1 cellular context compared by ENCODE assay signal in the genomic region with DNA sequence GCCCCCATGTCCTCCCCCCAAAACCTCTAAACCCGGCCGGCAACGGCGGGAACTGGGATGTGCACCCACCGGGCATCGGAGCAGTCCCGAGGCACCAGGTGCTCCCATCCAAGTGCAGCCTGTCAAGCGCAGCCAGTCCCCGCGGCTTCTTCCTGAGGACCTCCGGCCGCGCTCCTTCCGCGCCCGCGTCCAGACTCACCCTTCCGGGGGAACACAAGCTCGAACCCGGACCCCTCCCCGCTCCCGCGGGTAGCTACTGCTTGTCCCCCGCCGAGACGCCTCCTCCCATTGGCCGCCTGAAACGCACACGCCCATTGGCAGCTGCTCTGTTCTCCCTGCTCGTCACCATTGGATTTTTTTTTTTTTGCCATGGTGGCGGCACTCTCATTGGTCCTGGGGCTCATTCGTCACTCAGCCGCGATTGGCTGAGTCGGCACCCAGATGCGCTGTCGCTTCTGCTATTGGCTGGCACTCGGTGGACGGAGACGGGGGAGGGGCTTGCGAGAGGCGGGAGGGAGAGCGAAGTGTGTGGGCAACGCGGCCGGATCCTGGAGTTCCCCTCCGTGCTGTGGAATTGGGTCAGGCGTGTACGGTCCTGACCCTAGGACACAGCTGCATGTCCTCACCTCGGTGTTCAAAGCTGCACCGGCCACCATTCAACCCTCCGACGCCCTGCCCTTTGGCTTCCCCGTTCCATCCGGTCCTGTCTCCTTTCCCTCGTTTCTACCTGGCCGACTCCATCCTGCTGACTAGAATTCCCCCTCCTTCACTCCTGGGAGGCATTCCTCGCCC.
TF ChIP-seq lines count a peak whose summit lies in the region.

A gene (minus strand): TSS at position 262 of the 792 bp plus-strand sequence. CDS start 2,166 bp downstream, outside the sequence.

TF ChIP-seq in HepG2, 621 proteins besides CTCF, POLR2A, EP300 and RAD21 (continued from another document and continues in another):
- TF ChIP-seq, protein P1, sequence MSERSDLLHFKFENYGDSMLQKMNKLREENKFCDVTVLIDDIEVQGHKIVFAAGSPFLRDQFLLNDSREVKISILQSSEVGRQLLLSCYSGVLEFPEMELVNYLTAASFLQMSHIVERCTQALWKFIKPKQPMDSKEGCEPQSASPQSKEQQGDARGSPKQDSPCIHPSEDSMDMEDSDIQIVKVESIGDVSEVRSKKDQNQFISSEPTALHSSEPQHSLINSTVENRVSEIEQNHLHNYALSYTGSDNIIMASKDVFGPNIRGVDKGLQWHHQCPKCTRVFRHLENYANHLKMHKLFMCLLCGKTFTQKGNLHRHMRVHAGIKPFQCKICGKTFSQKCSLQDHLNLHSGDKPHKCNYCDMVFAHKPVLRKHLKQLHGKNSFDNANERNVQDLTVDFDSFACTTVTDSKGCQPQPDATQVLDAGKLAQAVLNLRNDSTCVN (CRISPR knock-in tag; IDR thresholded peaks at IDR 0.05; ENCODE audit: borderline replicate concordance) = peak; percentile 52
- TF ChIP-seq ZNF709 (CRISPR knock-in tag; IDR thresholded peaks at IDR 0.05) = peak; percentile 51; the same call in 1 of the 2 replicates
- TF ChIP-seq ZBTB42 (CRISPR knock-in tag; IDR thresholded peaks at IDR 0.05) = 0 out of 2 replicates have a peak, but pooled peaks have one; percentile 37
- no peak for TF ChIP-seq NR3C1 (CRISPR knock-in tag; IDR thresholded peaks at IDR 0.05)
- TF ChIP-seq MBD4 (IDR thresholded peaks at IDR 0.05; ENCODE audit: borderline replicate concordance, low read length) = no peak
- TF ChIP-seq IKZF1 (IDR thresholded peaks at IDR 0.05) = no peak
- TF ChIP-seq, protein P2, sequence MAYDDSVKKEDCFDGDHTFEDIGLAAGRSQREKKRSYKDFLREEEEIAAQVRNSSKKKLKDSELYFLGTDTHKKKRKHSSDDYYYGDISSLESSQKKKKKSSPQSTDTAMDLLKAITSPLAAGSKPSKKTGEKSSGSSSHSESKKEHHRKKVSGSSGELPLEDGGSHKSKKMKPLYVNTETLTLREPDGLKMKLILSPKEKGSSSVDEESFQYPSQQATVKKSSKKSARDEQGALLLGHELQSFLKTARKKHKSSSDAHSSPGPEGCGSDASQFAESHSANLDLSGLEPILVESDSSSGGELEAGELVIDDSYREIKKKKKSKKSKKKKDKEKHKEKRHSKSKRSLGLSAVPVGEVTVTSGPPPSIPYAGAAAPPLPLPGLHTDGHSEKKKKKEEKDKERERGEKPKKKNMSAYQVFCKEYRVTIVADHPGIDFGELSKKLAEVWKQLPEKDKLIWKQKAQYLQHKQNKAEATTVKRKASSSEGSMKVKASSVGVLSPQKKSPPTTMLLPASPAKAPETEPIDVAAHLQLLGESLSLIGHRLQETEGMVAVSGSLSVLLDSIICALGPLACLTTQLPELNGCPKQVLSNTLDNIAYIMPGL (CRISPR knock-in tag; IDR thresholded peaks at IDR 0.05; ENCODE audit: borderline replicate concordance in 1 of 2, low read depth in 1 of 2) = peak; percentile 70 to 88
- TF ChIP-seq, protein P3, sequence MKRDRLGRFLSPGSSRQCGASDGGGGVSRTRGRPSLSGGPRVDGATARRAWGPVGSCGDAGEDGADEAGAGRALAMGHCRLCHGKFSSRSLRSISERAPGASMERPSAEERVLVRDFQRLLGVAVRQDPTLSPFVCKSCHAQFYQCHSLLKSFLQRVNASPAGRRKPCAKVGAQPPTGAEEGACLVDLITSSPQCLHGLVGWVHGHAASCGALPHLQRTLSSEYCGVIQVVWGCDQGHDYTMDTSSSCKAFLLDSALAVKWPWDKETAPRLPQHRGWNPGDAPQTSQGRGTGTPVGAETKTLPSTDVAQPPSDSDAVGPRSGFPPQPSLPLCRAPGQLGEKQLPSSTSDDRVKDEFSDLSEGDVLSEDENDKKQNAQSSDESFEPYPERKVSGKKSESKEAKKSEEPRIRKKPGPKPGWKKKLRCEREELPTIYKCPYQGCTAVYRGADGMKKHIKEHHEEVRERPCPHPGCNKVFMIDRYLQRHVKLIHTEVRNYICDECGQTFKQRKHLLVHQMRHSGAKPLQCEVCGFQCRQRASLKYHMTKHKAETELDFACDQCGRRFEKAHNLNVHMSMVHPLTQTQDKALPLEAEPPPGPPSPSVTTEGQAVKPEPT (CRISPR knock-in tag; IDR thresholded peaks at IDR 0.05; ENCODE audit: low read depth) = no peak; the same call in 1 of the 2 replicates
- TF ChIP-seq RBM39 (IDR thresholded peaks at IDR 0.05; ENCODE audit: low read depth, low read length, poor library complexity, severe bottlenecking) = peak; percentile 90
- peak; percentile 10; the same call in 1 of the 2 replicates for TF ChIP-seq RFX1 (IDR thresholded peaks at IDR 0.05)
- no peak for TF ChIP-seq HOXA7 (CRISPR knock-in tag; IDR thresholded peaks at IDR 0.05)
- peak; percentile 80; the same call in 1 of the 2 replicates for TF ChIP-seq ETV5 (CRISPR knock-in tag; IDR thresholded peaks at IDR 0.05; ENCODE audit: borderline replicate concordance)
- peak; percentile 74; the same call in 1 of the 3 replicates for TF ChIP-seq MXI1 (IDR thresholded peaks at IDR 0.05; ENCODE audit: borderline replicate concordance, low read depth, low read length)
- TF ChIP-seq ZBTB3 (CRISPR knock-in tag; IDR thresholded peaks at IDR 0.05; ENCODE audit: borderline replicate concordance, low read depth) = 0 out of 2 replicates have a peak, but pooled peaks have one; percentile 76
- TF ChIP-seq, protein P4, sequence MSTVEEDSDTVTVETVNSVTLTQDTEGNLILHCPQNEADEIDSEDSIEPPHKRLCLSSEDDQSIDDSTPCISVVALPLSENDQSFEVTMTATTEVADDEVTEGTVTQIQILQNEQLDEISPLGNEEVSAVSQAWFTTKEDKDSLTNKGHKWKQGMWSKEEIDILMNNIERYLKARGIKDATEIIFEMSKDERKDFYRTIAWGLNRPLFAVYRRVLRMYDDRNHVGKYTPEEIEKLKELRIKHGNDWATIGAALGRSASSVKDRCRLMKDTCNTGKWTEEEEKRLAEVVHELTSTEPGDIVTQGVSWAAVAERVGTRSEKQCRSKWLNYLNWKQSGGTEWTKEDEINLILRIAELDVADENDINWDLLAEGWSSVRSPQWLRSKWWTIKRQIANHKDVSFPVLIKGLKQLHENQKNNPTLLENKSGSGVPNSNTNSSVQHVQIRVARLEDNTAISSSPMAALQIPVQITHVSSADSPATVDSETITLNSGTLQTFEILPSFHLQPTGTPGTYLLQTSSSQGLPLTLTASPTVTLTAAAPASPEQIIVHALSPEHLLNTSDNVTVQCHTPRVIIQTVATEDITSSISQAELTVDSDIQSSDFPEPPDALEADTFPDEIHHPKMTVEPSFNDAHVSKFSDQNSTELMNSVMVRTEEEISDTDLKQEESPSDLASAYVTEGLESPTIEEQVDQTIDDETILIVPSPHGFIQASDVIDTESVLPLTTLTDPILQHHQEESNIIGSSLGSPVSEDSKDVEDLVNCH (CRISPR knock-in tag; IDR thresholded peaks at IDR 0.05) = no peak
- TF ChIP-seq, protein P5, sequence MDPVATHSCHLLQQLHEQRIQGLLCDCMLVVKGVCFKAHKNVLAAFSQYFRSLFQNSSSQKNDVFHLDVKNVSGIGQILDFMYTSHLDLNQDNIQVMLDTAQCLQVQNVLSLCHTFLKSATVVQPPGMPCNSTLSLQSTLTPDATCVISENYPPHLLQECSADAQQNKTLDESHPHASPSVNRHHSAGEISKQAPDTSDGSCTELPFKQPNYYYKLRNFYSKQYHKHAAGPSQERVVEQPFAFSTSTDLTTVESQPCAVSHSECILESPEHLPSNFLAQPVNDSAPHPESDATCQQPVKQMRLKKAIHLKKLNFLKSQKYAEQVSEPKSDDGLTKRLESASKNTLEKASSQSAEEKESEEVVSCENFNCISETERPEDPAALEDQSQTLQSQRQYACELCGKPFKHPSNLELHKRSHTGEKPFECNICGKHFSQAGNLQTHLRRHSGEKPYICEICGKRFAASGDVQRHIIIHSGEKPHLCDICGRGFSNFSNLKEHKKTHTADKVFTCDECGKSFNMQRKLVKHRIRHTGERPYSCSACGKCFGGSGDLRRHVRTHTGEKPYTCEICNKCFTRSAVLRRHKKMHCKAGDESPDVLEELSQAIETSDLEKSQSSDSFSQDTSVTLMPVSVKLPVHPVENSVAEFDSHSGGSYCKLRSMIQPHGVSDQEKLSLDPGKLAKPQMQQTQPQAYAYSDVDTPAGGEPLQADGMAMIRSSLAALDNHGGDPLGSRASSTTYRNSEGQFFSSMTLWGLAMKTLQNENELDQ (CRISPR knock-in tag; IDR thresholded peaks at IDR 0.05; ENCODE audit: borderline replicate concordance) = no peak
- TF ChIP-seq ZC3H4 (CRISPR knock-in tag; IDR thresholded peaks at IDR 0.05; ENCODE audit: borderline replicate concordance) = no peak
- peak; percentile 70 for TF ChIP-seq ZNF263 (CRISPR knock-in tag; IDR thresholded peaks at IDR 0.05)
- no peak for TF ChIP-seq PAF1 (CRISPR knock-in tag; IDR thresholded peaks at IDR 0.05)
- no peak for TF ChIP-seq ZKSCAN1 (IDR thresholded peaks at IDR 0.05; ENCODE audit: low read length)
- TF ChIP-seq, protein P6, sequence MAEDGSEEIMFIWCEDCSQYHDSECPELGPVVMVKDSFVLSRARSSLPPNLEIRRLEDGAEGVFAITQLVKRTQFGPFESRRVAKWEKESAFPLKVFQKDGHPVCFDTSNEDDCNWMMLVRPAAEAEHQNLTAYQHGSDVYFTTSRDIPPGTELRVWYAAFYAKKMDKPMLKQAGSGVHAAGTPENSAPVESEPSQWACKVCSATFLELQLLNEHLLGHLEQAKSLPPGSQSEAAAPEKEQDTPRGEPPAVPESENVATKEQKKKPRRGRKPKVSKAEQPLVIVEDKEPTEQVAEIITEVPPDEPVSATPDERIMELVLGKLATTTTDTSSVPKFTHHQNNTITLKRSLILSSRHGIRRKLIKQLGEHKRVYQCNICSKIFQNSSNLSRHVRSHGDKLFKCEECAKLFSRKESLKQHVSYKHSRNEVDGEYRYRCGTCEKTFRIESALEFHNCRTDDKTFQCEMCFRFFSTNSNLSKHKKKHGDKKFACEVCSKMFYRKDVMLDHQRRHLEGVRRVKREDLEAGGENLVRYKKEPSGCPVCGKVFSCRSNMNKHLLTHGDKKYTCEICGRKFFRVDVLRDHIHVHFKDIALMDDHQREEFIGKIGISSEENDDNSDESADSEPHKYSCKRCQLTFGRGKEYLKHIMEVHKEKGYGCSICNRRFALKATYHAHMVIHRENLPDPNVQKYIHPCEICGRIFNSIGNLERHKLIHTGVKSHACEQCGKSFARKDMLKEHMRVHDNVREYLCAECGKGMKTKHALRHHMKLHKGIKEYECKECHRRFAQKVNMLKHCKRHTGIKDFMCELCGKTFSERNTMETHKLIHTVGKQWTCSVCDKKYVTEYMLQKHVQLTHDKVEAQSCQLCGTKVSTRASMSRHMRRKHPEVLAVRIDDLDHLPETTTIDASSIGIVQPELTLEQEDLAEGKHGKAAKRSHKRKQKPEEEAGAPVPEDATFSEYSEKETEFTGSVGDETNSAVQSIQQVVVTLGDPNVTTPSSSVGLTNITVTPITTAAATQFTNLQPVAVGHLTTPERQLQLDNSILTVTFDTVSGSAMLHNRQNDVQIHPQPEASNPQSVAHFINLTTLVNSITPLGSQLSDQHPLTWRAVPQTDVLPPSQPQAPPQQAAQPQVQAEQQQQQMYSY (CRISPR knock-in tag; IDR thresholded peaks at IDR 0.05) = peak; percentile 84
- TF ChIP-seq ATF7-NPFF (CRISPR knock-in tag; IDR thresholded peaks at IDR 0.05; ENCODE audit: low read depth) = peak; percentile 70; the same call in 1 of the 2 replicates
- TF ChIP-seq, protein P7, sequence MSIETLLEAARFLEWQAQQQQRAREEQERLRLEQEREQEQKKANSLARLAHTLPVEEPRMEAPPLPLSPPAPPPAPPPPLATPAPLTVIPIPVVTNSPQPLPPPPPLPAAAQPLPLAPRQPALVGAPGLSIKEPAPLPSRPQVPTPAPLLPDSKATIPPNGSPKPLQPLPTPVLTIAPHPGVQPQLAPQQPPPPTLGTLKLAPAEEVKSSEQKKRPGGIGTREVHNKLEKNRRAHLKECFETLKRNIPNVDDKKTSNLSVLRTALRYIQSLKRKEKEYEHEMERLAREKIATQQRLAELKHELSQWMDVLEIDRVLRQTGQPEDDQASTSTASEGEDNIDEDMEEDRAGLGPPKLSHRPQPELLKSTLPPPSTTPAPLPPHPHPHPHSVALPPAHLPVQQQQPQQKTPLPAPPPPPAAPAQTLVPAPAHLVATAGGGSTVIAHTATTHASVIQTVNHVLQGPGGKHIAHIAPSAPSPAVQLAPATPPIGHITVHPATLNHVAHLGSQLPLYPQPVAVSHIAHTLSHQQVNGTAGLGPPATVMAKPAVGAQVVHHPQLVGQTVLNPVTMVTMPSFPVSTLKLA (IDR thresholded peaks at IDR 0.05) = peak; percentile 24; the same call in 1 of the 2 replicates
- TF ChIP-seq, protein P8, sequence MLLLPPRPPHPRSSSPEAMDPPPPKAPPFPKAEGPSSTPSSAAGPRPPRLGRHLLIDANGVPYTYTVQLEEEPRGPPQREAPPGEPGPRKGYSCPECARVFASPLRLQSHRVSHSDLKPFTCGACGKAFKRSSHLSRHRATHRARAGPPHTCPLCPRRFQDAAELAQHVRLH (CRISPR knock-in tag; IDR thresholded peaks at IDR 0.05; ENCODE audit: borderline replicate concordance, low read depth) = peak; percentile 59
- TF ChIP-seq AGO1 (IDR thresholded peaks at IDR 0.05; ENCODE audit: low read depth, low read length, poor library complexity, severe bottlenecking) = peak; percentile 80
- TF ChIP-seq RAD51 (IDR thresholded peaks at IDR 0.05; ENCODE audit: borderline replicate concordance) = no peak
- TF ChIP-seq NRL (CRISPR knock-in tag; IDR thresholded peaks at IDR 0.05; ENCODE audit: borderline replicate concordance) = peak; percentile 80
- TF ChIP-seq ZNF30 (CRISPR knock-in tag; IDR thresholded peaks at IDR 0.05) = no peak
- TF ChIP-seq ZNF546 (CRISPR knock-in tag; conservative IDR thresholded peaks at IDR 0.05) = peak; percentile 23; the same call in 1 of the 2 replicates
- no peak for TF ChIP-seq ZNF615 (CRISPR knock-in tag; IDR thresholded peaks at IDR 0.05; ENCODE audit: borderline replicate concordance)
- no peak for TF ChIP-seq NR2F6 (IDR thresholded peaks at IDR 0.05)
- TF ChIP-seq NR2F6 (CRISPR knock-in tag; IDR thresholded peaks at IDR 0.05) = no peak; the same call in 1 of the 2 replicates
- peak; percentile 54; the same call in 1 of the 2 replicates for TF ChIP-seq MEIS2 (CRISPR knock-in tag; IDR thresholded peaks at IDR 0.05)
- TF ChIP-seq, protein P9, sequence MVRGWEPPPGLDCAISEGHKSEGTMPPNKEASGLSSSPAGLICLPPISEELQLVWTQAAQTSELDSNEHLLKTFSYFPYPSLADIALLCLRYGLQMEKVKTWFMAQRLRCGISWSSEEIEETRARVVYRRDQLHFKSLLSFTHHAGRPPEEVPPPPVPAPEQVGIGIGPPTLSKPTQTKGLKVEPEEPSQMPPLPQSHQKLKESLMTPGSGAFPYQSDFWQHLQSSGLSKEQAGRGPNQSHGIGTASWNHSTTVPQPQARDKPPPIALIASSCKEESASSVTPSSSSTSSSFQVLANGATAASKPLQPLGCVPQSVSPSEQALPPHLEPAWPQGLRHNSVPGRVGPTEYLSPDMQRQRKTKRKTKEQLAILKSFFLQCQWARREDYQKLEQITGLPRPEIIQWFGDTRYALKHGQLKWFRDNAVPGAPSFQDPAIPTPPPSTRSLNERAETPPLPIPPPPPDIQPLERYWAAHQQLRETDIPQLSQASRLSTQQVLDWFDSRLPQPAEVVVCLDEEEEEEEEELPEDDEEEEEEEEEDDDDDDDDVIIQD (CRISPR knock-in tag; IDR thresholded peaks at IDR 0.05; ENCODE audit: low read depth) = peak; percentile 36
- TF ChIP-seq RXRA (CRISPR knock-in tag; IDR thresholded peaks at IDR 0.05) = peak; percentile 45
- 0 out of 2 replicates have a peak, but pooled peaks have one; percentile 7 for TF ChIP-seq KLF6 (CRISPR knock-in tag; IDR thresholded peaks at IDR 0.05)
- TF ChIP-seq, protein P10, sequence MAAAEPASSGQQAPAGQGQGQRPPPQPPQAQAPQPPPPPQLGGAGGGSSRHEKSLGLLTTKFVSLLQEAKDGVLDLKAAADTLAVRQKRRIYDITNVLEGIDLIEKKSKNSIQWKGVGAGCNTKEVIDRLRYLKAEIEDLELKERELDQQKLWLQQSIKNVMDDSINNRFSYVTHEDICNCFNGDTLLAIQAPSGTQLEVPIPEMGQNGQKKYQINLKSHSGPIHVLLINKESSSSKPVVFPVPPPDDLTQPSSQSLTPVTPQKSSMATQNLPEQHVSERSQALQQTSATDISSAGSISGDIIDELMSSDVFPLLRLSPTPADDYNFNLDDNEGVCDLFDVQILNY (CRISPR knock-in tag; conservative IDR thresholded peaks at IDR 0.05) = peak; percentile 57
- no peak for TF ChIP-seq PITX1 (CRISPR knock-in tag; IDR thresholded peaks at IDR 0.05)
